Comparison of ENCODE assay signal across 8 cellular contexts in the genomic region with DNA sequence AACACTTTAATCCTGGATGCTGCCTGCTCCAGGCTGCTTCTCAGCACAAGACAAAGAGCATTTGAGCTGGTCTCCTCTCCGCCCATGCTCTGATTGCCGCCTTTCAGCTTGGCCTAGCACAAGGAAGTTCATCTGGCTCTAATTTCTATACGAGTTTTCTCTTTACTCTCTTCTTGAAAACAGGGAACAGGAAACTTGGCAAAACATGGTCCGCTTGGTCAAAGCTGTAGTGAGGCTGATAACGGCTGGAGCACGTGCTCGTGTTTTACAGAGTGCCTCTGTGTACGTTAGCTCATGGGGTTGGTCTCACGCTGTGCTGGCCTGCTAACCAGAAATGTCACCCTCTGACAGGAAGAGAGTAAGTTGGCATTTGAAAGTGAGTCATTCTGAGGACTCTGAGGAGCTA. TPM values are rescaled to one million over a fixed set of nuclear protein-coding genes. Genes with fewer than 3 reads are reported as not detected.
A peak's percentile ranks its signal among the peaks of the same experiment; 100 is the strongest.
DNase-seq lines count a peak whose midpoint lies in the region; ATAC-seq and TF ChIP-seq lines count a peak whose summit lies in the region.
"Had no signal": no experiment of that assay in that cellular context is flagged by ENCODE, and none has a peak within 500 bp of the region (broad histone marks: within the 10 kb centered on the region; RNA-seq: fewer than 3 reads in every experiment).

No MANE protein-coding gene starts in this region.

- WGBS in testis, 2 donors = 73 to 92% methylated on average over 9 of the region's 9 CpGs

- no peak for TF ChIP-seq POLR2A in testis (IDR thresholded peaks at IDR 0.05)

- no peaks in the 10 kb centered on the region for H3K9me3 ChIP-seq in testis

- H3K27ac ChIP-seq in dorsolateral prefrontal cortex (peak overlapping the region in 52 of 59 donors; percentile 1 to 74 (median 52)), testis (no peak overlapping the region)

- H3K4me3 ChIP-seq in dorsolateral prefrontal cortex (peak overlapping the region in 25 of 59 donors; percentile 1 to 45 (median 18)), testis (no peak overlapping the region)

- DNase-seq in OCI-M2 (lab: John Stamatoyannopoulos, UW; ENCODE audit: unreplicated experiment) = peak; percentile 52
- peak in 2 of 10 donors; percentile 42 to 45 for DNase-seq in dorsolateral prefrontal cortex
- peak; percentile 85 to 90 for DNase-seq in lung microvascular endothelial cell (ENCODE audit: low read depth in 2 of 2)
- DNase-seq in testis = peak; percentile 60
- no peak for DNase-seq in hepatic stellate cell (ENCODE audit: low spot score)
- DNase-seq: NCI-H187 had no signal

- H3K27me3 ChIP-seq in dorsolateral prefrontal cortex (no peaks in the 10 kb centered on the region), testis (no peaks in the 10 kb centered on the region)

- H3K36me3 ChIP-seq in testis (ENCODE audit: low read depth, missing control alignments) = no peaks in the 10 kb centered on the region

- intact Hi-C loops in dorsolateral prefrontal cortex (cut with DNase I) (no loop called here), testis (cut with DNase I; ENCODE audit: low total_unique reads) (no loop called here)

- ATAC-seq in GM19324 (IDR thresholded peaks at IDR 0.05; ENCODE audit: low FRiP score, unreplicated experiment) (no peak), GM21737 (IDR thresholded peaks at IDR 0.05; ENCODE audit: unreplicated experiment) (no peak)

- no peaks in the 10 kb centered on the region for H3K4me1 ChIP-seq in testis

- TF ChIP-seq CTCF in dorsolateral prefrontal cortex (IDR thresholded peaks at IDR 0.05 in 54 of 56, conservative IDR thresholded peaks at IDR 0.05 in 2 of 56; ENCODE audit: low read depth in 1 of 56, partially characterized antibody in 56 of 56) (peak in 1 of 56 donors; percentile 13), testis (IDR thresholded peaks at IDR 0.05) (no peak)

RNA-seq across cellular contexts. Expression of a gene that starts 19.2 kb away (rescaled TPM):
- total RNA-seq in dorsolateral prefrontal cortex (1 to 10 TPM in 79 of 120 experiments, under 1 TPM in 36, not detected in 5; 0.25 to 8.4 (median 1.5) TPM), lung microvascular endothelial cell (1.8 and 2.4 TPM in 2 replicates), testis (under 1 TPM; 0.24 to 0.31 TPM)
- polyA plus RNA-seq in testis (ENCODE audit: insufficient read depth, low read depth, low replicate concordance) = 9.7 TPM

RNA-seq across cellular contexts. Expression of a gene that starts 40.6 kb away (rescaled TPM):
- total RNA-seq in dorsolateral prefrontal cortex (1 to 10 TPM in 91 of 120 experiments, under 1 TPM in 26, not detected in 3; 0.41 to 4.6 (median 1.4) TPM), lung microvascular endothelial cell (36.7 and 46.4 TPM in 2 replicates), testis (1 to 10 TPM; 3.3 to 9.1 TPM)
- 15.1 TPM for polyA plus RNA-seq in testis (ENCODE audit: insufficient read depth, low read depth, low replicate concordance)

Comparison
In these comparisons a context has a peak if more than half of its experiments do, and no peak if none do; other contexts are left out.
1. H3K27ac ChIP-seq: peak in dorsolateral prefrontal cortex (52 of 59); none in testis (0 of 2).